In genomic region chr1:52435650-52436049, GRCh38 we compare ENCODE assay signal across 15 cellular contexts. TPM values are rescaled to one million over a fixed set of nuclear protein-coding genes. Genes with fewer than 3 reads are reported as not detected.
DNase-seq lines count a peak whose midpoint lies in the region; ATAC-seq and TF ChIP-seq lines count a peak whose summit lies in the region.
"Had no signal": no experiment of that assay in that cellular context is flagged by ENCODE, and none has a peak within 500 bp of the region (broad histone marks: within the 10 kb centered on the region; RNA-seq: fewer than 3 reads in every experiment).

No MANE protein-coding gene starts in this region.

- H3K4me1 Mint-ChIP-seq in CD4-positive, alpha-beta memory T cell: peaks cover 0 to 1% (median 0%) of the 10 kb centered on the region in 4 donors
- H3K4me1 Mint-ChIP-seq in endodermal cell: peaks cover 6% of the 10 kb centered on the region
- H3K4me1 Mint-ChIP-seq in stimulated activated effector memory CD8-positive, alpha-beta T cell treated with anti-CD3 and anti-CD28 coated beads, Interleukin-12 subunit alpha, Interleukin-12 subunit beta, amount 100 ng/mL, for 72 hours: no peaks in the 10 kb centered on the region
- H3K4me1 Mint-ChIP-seq: B cell had no signal

- POLR2A ChIA-PET in CD4-positive, alpha-beta memory T cell (lab: Charles Lee; ENCODE audit: partially characterized antibody): interaction anchor here (1.3 to 2.2 kb wide), 2 partner anchors 9 to 11 kb away, joined by 4 to 14 read pairs; no protein-coding TSS in a partner anchor

- H3K9ac ChIP-seq in HUES6 (ENCODE audit: low read length) (no peak overlapping the region), endodermal cell (ENCODE audit: extremely low read depth, low read length, poor library complexity, severe bottlenecking) (no peak overlapping the region)
- H3K9ac ChIP-seq: GM23248 had no signal

- H3K36me3 ChIP-seq in CD4-positive, alpha-beta memory T cell (ENCODE audit: insufficient read depth, low read length): peaks cover 21% of the 10 kb centered on the region
- H3K36me3 ChIP-seq in HUES6 (ENCODE audit: control insufficient read depth, insufficient read depth, low read length) (peaks cover 46% of the 10 kb centered on the region), endodermal cell (ENCODE audit: control insufficient read depth, insufficient read depth, low read length) (peaks cover 98% of the 10 kb centered on the region), heart left ventricle (peaks cover 0 to 100% (median 84%) of the 10 kb centered on the region in 9 donors)

- intact Hi-C loops in CD4-positive, alpha-beta memory T cell (cut with micrococcal nuclease): no loop called here
- intact Hi-C loops in heart left ventricle (cut with DNase I): no loop called here

- no peaks in the 10 kb centered on the region for H3K27me3 Mint-ChIP-seq in CD4-positive, alpha-beta memory T cell
- H3K27me3 Mint-ChIP-seq in endodermal cell (ENCODE audit: insufficient read depth): no peaks in the 10 kb centered on the region
- H3K27me3 Mint-ChIP-seq: B cell; CD4-positive, alpha-beta T cell had no signal

- CTCF ChIA-PET in CD4-positive, alpha-beta memory T cell (lab: Charles Lee; ENCODE audit: partially characterized antibody): interaction anchor here (1.7 kb wide), 1 partner anchor 9 kb away, joined by 4 read pairs; no protein-coding TSS in a partner anchor

- no peak for TF ChIP-seq POLR2A in heart left ventricle (IDR thresholded peaks at IDR 0.05)

- H3K4me3 Mint-ChIP-seq in CD4-positive, alpha-beta memory T cell: no peak overlapping the region
- H3K4me3 Mint-ChIP-seq in endodermal cell: no peak overlapping the region
- no peak overlapping the region for H3K4me3 Mint-ChIP-seq in stimulated activated effector memory CD8-positive, alpha-beta T cell treated with anti-CD3 and anti-CD28 coated beads, Interleukin-12 subunit alpha, Interleukin-12 subunit beta, amount 100 ng/mL, for 72 hours
- H3K4me3 Mint-ChIP-seq: B cell; CD4-positive, alpha-beta T cell had no signal

- peaks cover 0 to 1% (median 0%) of the 10 kb centered on the region in 8 donors for H3K9me3 Mint-ChIP-seq in CD4-positive, alpha-beta memory T cell
- no peaks in the 10 kb centered on the region for H3K9me3 Mint-ChIP-seq in endodermal cell
- no peaks in the 10 kb centered on the region for H3K9me3 Mint-ChIP-seq in stimulated activated effector memory CD8-positive, alpha-beta T cell treated with anti-CD3 and anti-CD28 coated beads, Interleukin-12 subunit alpha, Interleukin-12 subunit beta, amount 100 ng/mL, for 72 hours
- H3K9me3 Mint-ChIP-seq: CD4-positive, alpha-beta T cell had no signal

- no peaks in the 10 kb centered on the region for H3K9me3 ChIP-seq in CD4-positive, alpha-beta memory T cell (ENCODE audit: control insufficient read depth in 1 of 2, low read length in 2 of 2)
- H3K9me3 ChIP-seq in HUES6 (ENCODE audit: control insufficient read depth, insufficient read depth, low read depth, low read length) (no peaks in the 10 kb centered on the region), endodermal cell (ENCODE audit: control insufficient read depth, low read length) (no peaks in the 10 kb centered on the region), heart left ventricle (no peaks in the 10 kb centered on the region)

- DNase-seq in CD4-positive, alpha-beta memory T cell: no peak
- DNase-seq in endodermal cell (no peak), NCI-H510A treated with DMSO at 0.1 percent for 48 hours (lab: John Stamatoyannopoulos, UW) (no peak), heart left ventricle (no peak), GM19238 (ENCODE audit: insufficient read length, low spot score) (no peak)
- DNase-seq in stimulated activated effector memory CD8-positive, alpha-beta T cell treated with anti-CD3 and anti-CD28 coated beads, Interleukin-12 subunit alpha, Interleukin-12 subunit beta, amount 100 ng/mL, for 72 hours (ENCODE audit: low spot score in 2 of 2): no peak
- DNase-seq: C1 segment of cervical spinal cord; CD4-positive, alpha-beta T cell; DMS79; GM23248; H7 had no signal

- no peak overlapping the region for H3K4me3 ChIP-seq in CD4-positive, alpha-beta memory T cell (ENCODE audit: low read length in 2 of 2)
- H3K4me3 ChIP-seq in HUES6 (ENCODE audit: low read depth, low read length) (no peak overlapping the region), endodermal cell (ENCODE audit: low read length) (no peak overlapping the region), heart left ventricle (no peak overlapping the region)
- H3K4me3 ChIP-seq: GM12878, GM23248 had no signal

- no peak for ATAC-seq in stimulated activated effector memory CD8-positive, alpha-beta T cell treated with anti-CD3 and anti-CD28 coated beads, Interleukin-12 subunit alpha, Interleukin-12 subunit beta, amount 100 ng/mL, for 72 hours
- ATAC-seq in heart left ventricle: no peak
- ATAC-seq: GM12878 had no signal

- 92% methylated on average over 1 of the region's 1 CpG; no CpG with 5 or more reads in 1 of the 2 experiments for WGBS in endodermal cell (ENCODE audit: insufficient coverage in 1 of 2, insufficient read length in 1 of 2), 2 experiments
- 87 to 100% (median 97%) methylated on average over 1 of the region's 1 CpG for WGBS in heart left ventricle, 4 donors

- H3K36me3 Mint-ChIP-seq in CD4-positive, alpha-beta memory T cell: peaks cover 48 to 73% of the 10 kb centered on the region in 2 donors
- H3K36me3 Mint-ChIP-seq in endodermal cell (ENCODE audit: low read depth): peaks cover 73% of the 10 kb centered on the region
- peaks cover 94% of the 10 kb centered on the region for H3K36me3 Mint-ChIP-seq in stimulated activated effector memory CD8-positive, alpha-beta T cell treated with anti-CD3 and anti-CD28 coated beads, Interleukin-12 subunit alpha, Interleukin-12 subunit beta, amount 100 ng/mL, for 72 hours

- no peaks in the 10 kb centered on the region for H3K4me1 ChIP-seq in CD4-positive, alpha-beta memory T cell (ENCODE audit: insufficient read depth, low read length)
- H3K4me1 ChIP-seq in HUES6 (ENCODE audit: control insufficient read depth, insufficient read depth, low read length) (peaks cover 14% of the 10 kb centered on the region), endodermal cell (ENCODE audit: control insufficient read depth, insufficient read depth, low read length) (no peaks in the 10 kb centered on the region), heart left ventricle (no peaks in the 10 kb centered on the region)

- H3K27ac ChIP-seq in CD4-positive, alpha-beta memory T cell (ENCODE audit: low read depth, low read length): no peak overlapping the region
- H3K27ac ChIP-seq in HUES6 (ENCODE audit: low read depth, low read length) (0 out of 2 replicates have a peak overlapping the region, but pooled peaks have one; percentile 18), endodermal cell (ENCODE audit: low read depth, low read length) (no peak overlapping the region), heart left ventricle (no peak overlapping the region)
- H3K27ac ChIP-seq: GM23248, HL-60 had no signal

- peak overlapping the region in 4 of 7 donors; percentile 10 to 69 (median 49) for H3K27ac Mint-ChIP-seq in CD4-positive, alpha-beta memory T cell
- H3K27ac Mint-ChIP-seq in endodermal cell: peak overlapping the region; percentile 77
- peak overlapping the region; percentile 81 for H3K27ac Mint-ChIP-seq in stimulated activated effector memory CD8-positive, alpha-beta T cell treated with anti-CD3 and anti-CD28 coated beads, Interleukin-12 subunit alpha, Interleukin-12 subunit beta, amount 100 ng/mL, for 72 hours
- H3K27ac Mint-ChIP-seq: B cell; CD4-positive, alpha-beta T cell had no signal

- no peak for TF ChIP-seq CTCF in endodermal cell (conservative IDR thresholded peaks at IDR 0.05)
- TF ChIP-seq CTCF in heart left ventricle (IDR thresholded peaks at IDR 0.05): no peak

- no peaks in the 10 kb centered on the region for H3K27me3 ChIP-seq in CD4-positive, alpha-beta memory T cell (ENCODE audit: insufficient read depth, low read length)
- H3K27me3 ChIP-seq in HUES6 (ENCODE audit: control insufficient read depth, insufficient read depth, low read length): no peaks in the 10 kb centered on the region
- H3K27me3 ChIP-seq in endodermal cell (ENCODE audit: control insufficient read depth, insufficient read depth, low read length, poor library complexity, severe bottlenecking): no peaks in the 10 kb centered on the region
- no peaks in the 10 kb centered on the region for H3K27me3 ChIP-seq in heart left ventricle

RNA-seq across cellular contexts. Expression of gene PRPF38A, which starts 31.2 kb away (rescaled TPM):
- total RNA-seq in CD4-positive, alpha-beta memory T cell: 10 to 100 TPM; 69.7 to 70.4 TPM
- polyA plus RNA-seq in CD4-positive, alpha-beta memory T cell: 10 to 100 TPM; 27.5 to 45.8 TPM
- total RNA-seq in endodermal cell (10 to 100 TPM; 72.7 to 74.3 TPM), heart left ventricle (10 to 100 TPM in 8 of 9 donors, 1 to 10 TPM in 1; 6.6 to 24.7 (median 16.6) TPM)
- 47.3 TPM for polyA plus RNA-seq in endodermal cell (2013, experiment 1 of 2)
- polyA plus RNA-seq in endodermal cell (2013, experiment 2 of 2): 42.2 TPM
- polyA plus RNA-seq in heart left ventricle: 10 to 100 TPM in 1 of 2 donors, 1 to 10 TPM in 1; 6.2 to 16.0 TPM

RNA-seq across cellular contexts. Expression of gene ORC1, which starts 31.4 kb away (rescaled TPM):
- 1 to 10 TPM; 1.1 to 1.5 TPM for total RNA-seq in CD4-positive, alpha-beta memory T cell
- under 1 TPM; 0.16 to 0.25 TPM for polyA plus RNA-seq in CD4-positive, alpha-beta memory T cell
- total RNA-seq in endodermal cell (10 to 100 TPM; 23.0 to 25.5 TPM), heart left ventricle (1 to 10 TPM in 1 of 9 donors, under 1 TPM in 5, not detected in 3; 0.09 to 1.4 (median 0.16) TPM)
- 24.6 TPM for polyA plus RNA-seq in endodermal cell (2013, experiment 1 of 2)
- 22.5 TPM for polyA plus RNA-seq in endodermal cell (2013, experiment 2 of 2)
- under 1 TPM in 1 of 2 donors, not detected in 1; 0.35 TPM for polyA plus RNA-seq in heart left ventricle

Comparison
In these comparisons a context has a peak if more than half of its experiments do, and no peak if none do; other contexts are left out.
1. RNA of gene ORC1, which starts 31.4 kb away (total RNA-seq): 23.0 to 25.5 TPM in endodermal cell; 1.1 to 1.5 TPM in CD4-positive, alpha-beta memory T cell and 0.09 to 1.4 TPM in heart left ventricle; every median in the first group is over 4 times any median in the second.
2. Peak in every context shown above with its lines, with median percentiles within 50 percentile points of each other: H3K27ac Mint-ChIP-seq.